In genomic region chr3:194315965-194316361, GRCh38 we compare ENCODE assay signal across 1 cellular context.
TF ChIP-seq lines count a peak whose summit lies in the region.

No MANE protein-coding gene starts in this region.

TF ChIP-seq in H1, 55 proteins besides CTCF, POLR2A, EP300 and RAD21 (continued from another document):
- no peak for TF ChIP-seq MAX (IDR thresholded peaks at IDR 0.05)
- TF ChIP-seq PHF8 (conservative IDR thresholded peaks at IDR 0.05; ENCODE audit: low read depth, low read length) = no peak
- no peak for TF ChIP-seq JUN (IDR thresholded peaks at IDR 0.05; ENCODE audit: low read depth, low read length)
- TF ChIP-seq CBX8 (IDR thresholded peaks at IDR 0.05; ENCODE audit: borderline replicate concordance, low read depth, low read length) = no peak
- no peak for TF ChIP-seq RNF2 (IDR thresholded peaks at IDR 0.05; ENCODE audit: borderline replicate concordance, low read depth, low read length, missing control alignments, poor library complexity, severe bottlenecking)
- TF ChIP-seq SIN3A (conservative IDR thresholded peaks at IDR 0.05 in 1 of 2, IDR thresholded peaks at IDR 0.05 in 1 of 2; ENCODE audit: low read depth in 1 of 2, low read length in 2 of 2) = no peak
- TF ChIP-seq SP1 (IDR thresholded peaks at IDR 0.05; ENCODE audit: low read depth, low read length) = no peak
- no peak for TF ChIP-seq ATF2 (IDR thresholded peaks at IDR 0.05; ENCODE audit: low read length)
